ENCODE assay signal across 8 cellular contexts in the genomic region with DNA sequence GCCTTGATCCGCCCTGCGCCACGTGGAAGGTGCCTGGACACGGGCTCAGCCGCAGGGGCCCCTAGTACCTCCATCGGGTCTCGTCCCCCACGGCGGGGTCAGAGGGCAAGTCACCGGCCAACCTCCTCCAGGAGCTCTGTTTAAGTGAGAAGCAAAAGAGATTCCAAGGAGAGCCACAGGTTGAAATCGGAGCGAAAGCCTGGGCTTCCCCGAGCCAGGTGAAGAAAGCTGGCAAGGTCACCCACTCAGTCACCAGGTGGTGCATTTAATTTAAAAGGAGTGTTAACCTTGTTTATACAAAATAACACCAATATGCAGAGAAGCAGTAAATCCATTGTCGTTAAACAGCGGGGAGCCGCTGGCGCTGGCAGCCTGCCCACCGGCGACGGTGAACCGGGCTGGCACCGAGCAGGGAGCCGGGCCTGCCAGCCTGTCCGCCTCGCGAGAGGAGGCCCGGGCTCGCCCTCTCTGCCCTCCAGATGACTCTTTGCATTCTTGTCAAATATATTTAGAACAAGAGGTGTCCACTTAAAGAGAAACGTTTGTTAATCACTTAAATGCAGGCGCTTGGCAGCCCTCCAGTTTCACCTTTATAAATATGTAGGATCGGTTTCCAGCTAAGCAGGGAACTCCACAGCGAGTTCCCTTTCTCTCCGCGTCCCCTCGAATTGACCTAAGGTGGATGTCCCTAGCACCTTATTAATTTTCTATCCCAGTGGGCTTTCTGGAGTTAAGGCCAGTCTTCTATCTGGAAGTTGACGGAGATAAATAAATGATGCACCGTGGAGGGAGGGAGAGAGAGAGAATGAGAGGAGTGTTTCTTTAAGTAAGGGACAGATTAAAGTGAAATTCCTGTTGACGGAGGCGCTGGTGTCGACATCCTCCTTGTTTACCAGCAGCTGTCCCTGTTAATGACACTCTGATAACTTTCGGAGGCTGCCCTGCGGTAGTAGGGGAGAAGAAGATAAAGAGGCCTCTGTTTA.
DNase-seq lines count a peak whose midpoint lies in the region; ATAC-seq and TF ChIP-seq lines count a peak whose summit lies in the region.

No MANE protein-coding gene starts in this region.

- peak overlapping the region; percentile 94 for H3K4me2 ChIP-seq in smooth muscle cell

- TF ChIP-seq CTCF in body of pancreas (IDR thresholded peaks at IDR 0.05) (peak in 1 of 7 experiments; percentile 3), smooth muscle cell (IDR thresholded peaks at IDR 0.05; ENCODE audit: borderline replicate concordance, insufficient read depth, poor library complexity, severe bottlenecking) (no peak)

- H3K36me3 Mint-ChIP-seq in immature natural killer cell: peaks cover 0 to 5% (median 0%) of the 10 kb centered on the region in 3 donors

- H3K4me1 ChIP-seq in body of pancreas (peaks cover 22% of the 10 kb centered on the region), smooth muscle cell (ENCODE audit: low read depth) (peaks cover 29% of the 10 kb centered on the region)

- no peak for TF ChIP-seq POLR2A in body of pancreas (IDR thresholded peaks at IDR 0.05)

- 3 to 8% methylated on average over 32 to 42 of the region's 42 CpGs for WGBS in body of pancreas, 2 donors
- 3% methylated on average over 42 of the region's 42 CpGs for WGBS in smooth muscle cell (ENCODE audit: low lambda C conversion rate)

- H3K79me2 ChIP-seq in smooth muscle cell (ENCODE audit: low read depth): no peaks in the 10 kb centered on the region

- peak; percentile 34 for DNase-seq in DMS79 treated with DMSO at 0.1 percent for 48 hours (lab: John Stamatoyannopoulos, UW)
- peak; percentile 92 to 97 (median 93) for DNase-seq in NCI-H1417 (lab: John Stamatoyannopoulos, UW)
- DNase-seq in body of pancreas: peak; percentile 39 to 68 (median 52)
- DNase-seq in immature natural killer cell: no peak
- DNase-seq in smooth muscle cell (lab: John Stamatoyannopoulos, UW; ENCODE audit: unreplicated experiment): no peak
- no peak for DNase-seq in NK-92 (lab: John Stamatoyannopoulos, UW; ENCODE audit: unreplicated experiment)
- DNase-seq in activated CD4-positive, alpha-beta T cell treated with anti-CD3 and anti-CD28 coated beads, Interleukin-2, amount 50 U/mL, for 4 hours: no peak
- no peak for DNase-seq in stimulated activated CD4-positive, alpha-beta T cell treated with anti-CD3 and anti-CD28 coated beads, Interleukin-15, amount 100 ng/mL, for 24 hours

- no peak overlapping the region for H3K27ac Mint-ChIP-seq in immature natural killer cell

- H3K9me3 ChIP-seq in body of pancreas: no peaks in the 10 kb centered on the region
- no peaks in the 10 kb centered on the region for H3K9me3 ChIP-seq in smooth muscle cell (replicated peaks; ENCODE audit: low read depth)

- H3K9me3 Mint-ChIP-seq in immature natural killer cell: peaks cover 0 to 2% (median 0%) of the 10 kb centered on the region in 6 donors

- H3K36me3 ChIP-seq in body of pancreas (replicated peaks in 1 of 2; ENCODE audit: insufficient read depth in 1 of 2, low read depth in 2 of 2) (no peaks in the 10 kb centered on the region), smooth muscle cell (ENCODE audit: low read depth) (no peaks in the 10 kb centered on the region)

- H2AFZ ChIP-seq in smooth muscle cell (ENCODE audit: low read depth): peak overlapping the region; percentile 83

- H3K27ac ChIP-seq in body of pancreas (peak overlapping the region in 3 of 4 donors; percentile 29 to 55 (median 35)), smooth muscle cell (ENCODE audit: low read depth) (no peak overlapping the region)

- no peaks in the 10 kb centered on the region for H3F3A ChIP-seq in smooth muscle cell (ENCODE audit: low read depth)

- peak overlapping the region; percentile 12 for H3K9ac ChIP-seq in smooth muscle cell (ENCODE audit: low read depth)

- intact Hi-C loops in body of pancreas (cut with DNase I): no loop called here

- no peaks in the 10 kb centered on the region for H4K20me1 ChIP-seq in smooth muscle cell (ENCODE audit: low read depth)

- peak overlapping the region; percentile 27 to 80 (median 75) for H3K4me3 Mint-ChIP-seq in immature natural killer cell

- H3K27me3 Mint-ChIP-seq in immature natural killer cell (ENCODE audit: low read depth in 3 of 3): peaks cover 9 to 31% (median 22%) of the 10 kb centered on the region in 3 donors

- peak; percentile 73 for ATAC-seq in body of pancreas

- H3K27me3 ChIP-seq in body of pancreas: no peaks in the 10 kb centered on the region
- peaks cover 30% of the 10 kb centered on the region for H3K27me3 ChIP-seq in smooth muscle cell (ENCODE audit: low read depth)

- H3K4me3 ChIP-seq in body of pancreas (peak overlapping the region in 1 of 2 donors; percentile 14), smooth muscle cell (peak overlapping the region; percentile 49)

- peaks cover 13 to 23% of the 10 kb centered on the region in 2 donors for H3K4me1 Mint-ChIP-seq in immature natural killer cell

Comparison
In these comparisons a context has a peak if more than half of its experiments do, and no peak if none do; other contexts are left out.
1. DNase-seq: peak in DMS79 treated with DMSO at 0.1 percent for 48 hours (single experiment), NCI-H1417 (3 of 3) and body of pancreas (4 of 4); none in immature natural killer cell (0 of 3), smooth muscle cell (single experiment), NK-92 (single experiment), activated CD4-positive, alpha-beta T cell treated with anti-CD3 and anti-CD28 coated beads, Interleukin-2, amount 50 U/mL, for 4 hours (0 of 2) and stimulated activated CD4-positive, alpha-beta T cell treated with anti-CD3 and anti-CD28 coated beads, Interleukin-15, amount 100 ng/mL, for 24 hours (single experiment).